ENCODE assay signal across 11 cellular contexts in the genomic region with DNA sequence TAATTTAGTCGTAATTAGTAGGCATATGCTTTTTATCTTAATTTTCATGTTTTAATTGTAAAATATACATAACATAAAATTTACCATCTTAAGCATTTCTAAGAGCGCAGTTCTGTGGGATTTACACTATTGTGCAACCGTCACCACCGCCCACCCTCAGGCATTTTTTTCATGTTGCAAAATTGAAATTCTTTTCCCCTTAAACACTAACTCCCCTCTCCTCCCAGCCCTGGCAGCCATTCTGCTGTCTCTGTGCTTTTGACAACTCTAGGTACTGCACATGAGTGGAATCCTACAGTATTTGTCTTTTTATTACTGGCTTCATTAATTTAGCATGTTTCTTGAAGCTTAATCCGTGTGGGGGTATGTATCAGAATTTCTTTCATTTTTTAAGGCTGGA.
DNase-seq lines count a peak whose midpoint lies in the region; ATAC-seq and TF ChIP-seq lines count a peak whose summit lies in the region.
"Had no signal": no experiment of that assay in that cellular context is flagged by ENCODE, and none has a peak within 500 bp of the region (broad histone marks: within the 10 kb centered on the region; RNA-seq: fewer than 3 reads in every experiment).

No MANE protein-coding gene starts in this region.

- TF ChIP-seq CTCF in OCI-LY3 (IDR thresholded peaks at IDR 0.05; ENCODE audit: low read depth, low read length) = no peak
- no peak for TF ChIP-seq CTCF in choroid plexus epithelial cell (conservative IDR thresholded peaks at IDR 0.05; ENCODE audit: low read depth, low read length)

- peaks cover 23% of the 10 kb centered on the region for H3K36me3 ChIP-seq in OCI-LY3 (replicated peaks; ENCODE audit: low read depth, low read length)

- ATAC-seq in HG03354 (IDR thresholded peaks at IDR 0.05; ENCODE audit: poor library complexity, severe bottlenecking, unreplicated experiment) (no peak), HG03175 (IDR thresholded peaks at IDR 0.05; ENCODE audit: unreplicated experiment) (no peak), HG02981 (IDR thresholded peaks at IDR 0.05; ENCODE audit: unreplicated experiment) (no peak)

- no peak overlapping the region for H2AFZ ChIP-seq in OCI-LY3 (ENCODE audit: low read depth, low read length)

- peak overlapping the region; percentile 97 for H3K4me2 ChIP-seq in OCI-LY3 (ENCODE audit: low read length)

- peak overlapping the region; percentile 27; the same call in 1 of the 2 replicates for H3K27ac ChIP-seq in OCI-LY3 (ENCODE audit: low read length)

- H3K4me1 ChIP-seq in OCI-LY3 (ENCODE audit: low read length) = peaks cover 63% of the 10 kb centered on the region

- DNase-seq in EH (ENCODE audit: low read depth) (peak; percentile 85), choroid plexus epithelial cell (ENCODE audit: low read depth) (peak; percentile 86), non-pigmented ciliary epithelial cell (ENCODE audit: low read depth) (peak; percentile 53)
- DNase-seq: activated T-cell treated with anti-CD3 and anti-CD28 coated beads, Interleukin-2, amount 50 U/mL, for 48 hours; GF-D8; kidney; NCI-H2227 treated with DMSO at 0.1 percent for 48 hours had no signal

- peaks cover 38% of the 10 kb centered on the region for H4K20me1 ChIP-seq in OCI-LY3 (ENCODE audit: insufficient read depth, low read length)

- H3K27me3 ChIP-seq in OCI-LY3 (ENCODE audit: low read depth, low read length) = no peaks in the 10 kb centered on the region

- no peak overlapping the region for H3K9ac ChIP-seq in OCI-LY3 (ENCODE audit: low read length)

- H3K79me2 ChIP-seq in OCI-LY3 (ENCODE audit: low read length) = peaks cover 99% of the 10 kb centered on the region

- H3K4me3 ChIP-seq in OCI-LY3 (ENCODE audit: low read length) (no peak overlapping the region), choroid plexus epithelial cell (ENCODE audit: low read depth, low read length) (no peak overlapping the region)

- H3K9me3 ChIP-seq in OCI-LY3 (ENCODE audit: insufficient read depth, low read length) = no peaks in the 10 kb centered on the region
